In the genomic region with DNA sequence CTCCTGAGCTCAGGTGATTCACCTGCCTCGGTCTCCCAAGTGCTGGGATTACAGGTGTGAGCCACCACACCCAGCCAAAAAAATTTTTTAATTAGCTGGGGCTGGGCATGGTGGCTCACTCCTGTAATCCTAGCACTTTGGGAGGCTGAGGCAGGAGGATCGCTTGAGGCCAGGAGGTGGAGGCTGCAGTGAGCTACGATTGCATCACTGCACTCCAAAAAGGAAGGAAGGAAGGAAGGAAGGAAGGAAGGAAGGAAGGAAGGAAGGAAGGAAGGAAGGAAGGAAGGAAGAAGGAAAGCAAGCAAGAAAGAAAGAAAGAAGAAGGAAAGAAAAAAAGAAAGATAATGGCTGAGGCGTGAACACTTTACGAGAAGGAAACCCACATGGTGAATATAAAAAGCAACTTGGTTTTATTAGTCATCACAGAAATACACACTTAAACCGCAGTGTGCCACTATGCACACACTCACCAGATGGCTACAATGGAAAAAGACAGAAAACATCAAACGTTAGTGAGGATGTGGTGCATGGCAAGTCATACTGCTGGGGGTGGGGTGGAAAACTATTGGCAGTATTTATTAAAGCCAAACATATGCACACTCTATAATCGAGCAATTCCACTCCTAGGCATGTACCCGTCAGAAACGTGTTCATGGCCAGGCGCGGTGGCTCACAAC, we compare ENCODE assay signal across 8 cellular contexts. TPM values are rescaled to one million over a fixed set of nuclear protein-coding genes. Genes with fewer than 3 reads are reported as not detected.
DNase-seq lines count a peak whose midpoint lies in the region; ATAC-seq and TF ChIP-seq lines count a peak whose summit lies in the region.

No MANE protein-coding gene starts in this region.

- H3K9me3 Mint-ChIP-seq in activated naive CD4-positive, alpha-beta T cell treated with anti-CD3 and anti-CD28 coated beads, Interleukin-2, amount 10 ng/mL, durations not matched to agents 7 days and 5 days: peaks cover 7% of the 10 kb centered on the region
- H3K9me3 Mint-ChIP-seq in osteocyte (ENCODE audit: unreplicated experiment): no peaks in the 10 kb centered on the region

- peak overlapping the region; percentile 79 for H3K27ac Mint-ChIP-seq in activated naive CD4-positive, alpha-beta T cell treated with anti-CD3 and anti-CD28 coated beads, Interleukin-2, amount 10 ng/mL, durations not matched to agents 7 days and 5 days
- no peak overlapping the region for H3K27ac Mint-ChIP-seq in osteocyte (ENCODE audit: unreplicated experiment)

- ATAC-seq in GM21360 (IDR thresholded peaks at IDR 0.05; ENCODE audit: unreplicated experiment) (no peak), HG02798 (IDR thresholded peaks at IDR 0.05; ENCODE audit: poor library complexity, unreplicated experiment) (no peak), HG03378 (IDR thresholded peaks at IDR 0.05; ENCODE audit: unreplicated experiment) (no peak)

- H3K27ac ChIP-seq in RWPE1: no peak overlapping the region

- CTCF ChIA-PET in RWPE1 (lab: Yijun Ruan, JAX): no interaction called here
- CTCF ChIA-PET in activated naive CD4-positive, alpha-beta T cell treated with anti-CD3 and anti-CD28 coated beads, Interleukin-2, amount 10 ng/mL, durations not matched to agents 7 days and 5 days (lab: Charles Lee): interaction anchor here (0.6 kb wide), 1 partner anchor 32 kb away, joined by 3 read pairs; no protein-coding TSS in a partner anchor

- H3K4me1 Mint-ChIP-seq in activated naive CD4-positive, alpha-beta T cell treated with anti-CD3 and anti-CD28 coated beads, Interleukin-2, amount 10 ng/mL, durations not matched to agents 7 days and 5 days: peaks cover 19% of the 10 kb centered on the region
- peaks cover 15% of the 10 kb centered on the region for H3K4me1 Mint-ChIP-seq in osteocyte (ENCODE audit: unreplicated experiment)

- H3K27me3 Mint-ChIP-seq in activated naive CD4-positive, alpha-beta T cell treated with anti-CD3 and anti-CD28 coated beads, Interleukin-2, amount 10 ng/mL, durations not matched to agents 7 days and 5 days: peaks cover 26% of the 10 kb centered on the region
- peaks cover 16% of the 10 kb centered on the region for H3K27me3 Mint-ChIP-seq in osteocyte (ENCODE audit: unreplicated experiment)

- POLR2A ChIA-PET in RWPE1 (lab: Yijun Ruan, JAX; ENCODE audit: low non-redundant PET): no interaction called here

- TF ChIP-seq CTCF in RWPE1 (conservative IDR thresholded peaks at IDR 0.05; ENCODE audit: low read depth) (no peak), osteocyte (IDR thresholded peaks at IDR 0.05) (no peak)

- H3K4me3 Mint-ChIP-seq in activated naive CD4-positive, alpha-beta T cell treated with anti-CD3 and anti-CD28 coated beads, Interleukin-2, amount 10 ng/mL, durations not matched to agents 7 days and 5 days: no peak overlapping the region
- H3K4me3 Mint-ChIP-seq in osteocyte (ENCODE audit: unreplicated experiment): no peak overlapping the region

- H3K36me3 Mint-ChIP-seq in activated naive CD4-positive, alpha-beta T cell treated with anti-CD3 and anti-CD28 coated beads, Interleukin-2, amount 10 ng/mL, durations not matched to agents 7 days and 5 days: no peaks in the 10 kb centered on the region
- no peaks in the 10 kb centered on the region for H3K36me3 Mint-ChIP-seq in osteocyte (ENCODE audit: unreplicated experiment)

- DNase-seq in EH (ENCODE audit: low read depth) (peak; percentile 94), RWPE1 (ENCODE audit: low spot score) (peak; percentile 31), osteocyte (ENCODE audit: extremely low spot score, unreplicated experiment) (no peak)
- peak; percentile 42 for DNase-seq in activated naive CD4-positive, alpha-beta T cell treated with anti-CD3 and anti-CD28 coated beads, Interleukin-2, amount 10 ng/mL, durations not matched to agents 7 days and 5 days
- DNase-seq in stimulated activated CD4-positive, alpha-beta T cell treated with anti-CD3 and anti-CD28 coated beads, Interleukin-12 subunit alpha, Interleukin-12 subunit beta, amount 100 ng/mL, for 4 hours: peak; percentile 36

RNA-seq across cellular contexts. Expression of gene CCL26, which starts 4.4 kb away (rescaled TPM):
- total RNA-seq in osteocyte: not detected in 2 replicates

RNA-seq across cellular contexts. Expression of gene CCL24, which starts 37.2 kb away (rescaled TPM):
- not detected in 2 replicates for total RNA-seq in osteocyte

RNA-seq across cellular contexts. Expression of gene HIP1, which starts 37.7 kb away (rescaled TPM):
- total RNA-seq in osteocyte: 55.3 and 62.0 TPM in 2 replicates
